Comparison of ENCODE assay signal across 8 cellular contexts in genomic region chr15:72375846-72376581, GRCh38. TPM values are rescaled to one million over a fixed set of nuclear protein-coding genes. Genes with fewer than 3 reads are reported as not detected.
DNase-seq lines count a peak whose midpoint lies in the region; ATAC-seq and TF ChIP-seq lines count a peak whose summit lies in the region.

TSS of gene HEXA (minus strand) at chr15:72376014. CDS start at chr15:72375972, 42 bp downstream.

- peak within 1 kb of the TSS; percentile 91 to 94 for H3K27ac ChIP-seq in left lung

- TF ChIP-seq CTCF in left lung (IDR thresholded peaks at IDR 0.05) = no peak

- H3K4me3 ChIP-seq in left lung = peak within 1 kb of the TSS; percentile 61 to 75

- peak within 1 kb of the TSS; percentile 99 for H3K27ac Mint-ChIP-seq in dendritic cell treated with granulocyte-macrophage colony-stimulating factor and Interleukin-4, amounts not matched to agents 40 ng/mL and 50 ng/mL, for 4 days

- H3K4me3 Mint-ChIP-seq in dendritic cell treated with granulocyte-macrophage colony-stimulating factor and Interleukin-4, amounts not matched to agents 40 ng/mL and 50 ng/mL, for 4 days = peak within 1 kb of the TSS; percentile 99

- no peaks in the 10 kb centered on the region for H3K27me3 Mint-ChIP-seq in dendritic cell treated with granulocyte-macrophage colony-stimulating factor and Interleukin-4, amounts not matched to agents 40 ng/mL and 50 ng/mL, for 4 days

- H3K4me1 Mint-ChIP-seq in dendritic cell treated with granulocyte-macrophage colony-stimulating factor and Interleukin-4, amounts not matched to agents 40 ng/mL and 50 ng/mL, for 4 days (ENCODE audit: low read depth) = peaks cover 58% of the 10 kb centered on the region

- H3K9me3 ChIP-seq in left lung = no peaks in the 10 kb centered on the region

- H3K36me3 ChIP-seq in left lung = no peaks in the 10 kb centered on the region

- peaks cover 38% of the 10 kb centered on the region for H3K36me3 Mint-ChIP-seq in dendritic cell treated with granulocyte-macrophage colony-stimulating factor and Interleukin-4, amounts not matched to agents 40 ng/mL and 50 ng/mL, for 4 days (ENCODE audit: low read depth)

- no peaks in the 10 kb centered on the region for H3K9me3 Mint-ChIP-seq in dendritic cell treated with granulocyte-macrophage colony-stimulating factor and Interleukin-4, amounts not matched to agents 40 ng/mL and 50 ng/mL, for 4 days

- intact Hi-C loops in dendritic cell treated with granulocyte-macrophage colony-stimulating factor and Interleukin-4, amounts not matched to agents 40 ng/mL and 50 ng/mL, for 4 days (cut with micrococcal nuclease) = loop anchor here (5.0 kb wide), 1 partner anchor 144 kb away; the partner anchor contains the start of gene PKM
- intact Hi-C loops in left lung (cut with DNase I) = no loop called here

- H3K4me1 ChIP-seq in left lung = peaks cover 0 to 52% of the 10 kb centered on the region in 2 donors

- ATAC-seq in GM19372 (IDR thresholded peaks at IDR 0.05; ENCODE audit: low read depth, unreplicated experiment) (peak; percentile 74), HG03521 (IDR thresholded peaks at IDR 0.05; ENCODE audit: unreplicated experiment) (peak; percentile 81), left lung (peak; percentile 94)

- H3K27me3 ChIP-seq in left lung = no peaks in the 10 kb centered on the region

- DNase-seq in C1 segment of cervical spinal cord (lab: John Stamatoyannopoulos, UW) (peak; percentile 73 to 97 (median 93)), NCI-H748 (lab: John Stamatoyannopoulos, UW; ENCODE audit: unreplicated experiment) (peak; percentile 95), left lung (peak; percentile 94 to 96)
- DNase-seq in activated CD4-positive, alpha-beta T cell treated with anti-CD3 and anti-CD28 coated beads, Interleukin-2, amount 50 U/mL, for 24 hours (ENCODE audit: low read depth in 1 of 2, low spot score in 1 of 2) = peak; percentile 97
- DNase-seq in stimulated activated CD4-positive, alpha-beta T cell treated with anti-CD3 and anti-CD28 coated beads, Interleukin-2, amount 100 ng/mL, for 4 hours (ENCODE audit: low read depth) = peak; percentile 82

RNA-seq across cellular contexts. Expression of gene HEXA, which starts in this region (rescaled TPM):
- total RNA-seq in left lung = 100 to 1,000 TPM; 184 to 193 TPM

Comparison
In these comparisons a context has a peak if more than half of its experiments do, and no peak if none do; other contexts are left out.
1. Peak in every context shown above with its lines: DNase-seq, ATAC-seq, H3K4me3 ChIP-seq and H3K27ac ChIP-seq.